Comparison of ENCODE assay signal across 15 cellular contexts in genomic region chr10:44261710-44262455, GRCh38.
A peak's percentile ranks its signal among the peaks of the same experiment; 100 is the strongest.
DNase-seq lines count a peak whose midpoint lies in the region; ATAC-seq, FAIRE-seq and TF ChIP-seq lines count a peak whose summit lies in the region.
"Had no signal": no experiment of that assay in that cellular context is flagged by ENCODE, and none has a peak within 500 bp of the region (broad histone marks: within the 10 kb centered on the region; RNA-seq: fewer than 3 reads in every experiment).

No MANE protein-coding gene starts in this region.

- no peak for FAIRE-seq in urothelium cell line (lab: Jason Lieb, UNC)

- no peak overlapping the region for H2AFZ ChIP-seq in OCI-LY3 (ENCODE audit: low read depth, low read length)
- H2AFZ ChIP-seq: PC-9 had no signal

- peak; percentile 49 for ATAC-seq in GM18868 (IDR thresholded peaks at IDR 0.05; ENCODE audit: unreplicated experiment)
- ATAC-seq: HCT116 had no signal

- TF ChIP-seq CTCF in AG10803 (conservative IDR thresholded peaks at IDR 0.05; ENCODE audit: low read length) (no peak), OCI-LY3 (IDR thresholded peaks at IDR 0.05; ENCODE audit: low read depth, low read length) (no peak)

- H3K4me3 ChIP-seq in AG10803 (ENCODE audit: low read length) (no peak overlapping the region), OCI-LY3 (ENCODE audit: low read length) (no peak overlapping the region)
- H3K4me3 ChIP-seq: PC-9 had no signal

- no peaks in the 10 kb centered on the region for H3K79me2 ChIP-seq in OCI-LY3 (ENCODE audit: low read length)

- H3K4me1 ChIP-seq in OCI-LY3 (ENCODE audit: low read length): peaks cover 71% of the 10 kb centered on the region

- peak; percentile 79 for DNase-seq in AG10803 (ENCODE audit: low read depth)
- DNase-seq in kidney tubule cell (ENCODE audit: low spot score): peak; percentile 51
- no peak for DNase-seq in urothelium cell line (ENCODE audit: low spot score)
- no peak for DNase-seq in pons (ENCODE audit: low spot score)
- DNase-seq in GF-D8 (lab: John Stamatoyannopoulos, UW): no peak
- no peak for DNase-seq in KG1 (lab: John Stamatoyannopoulos, UW)
- DNase-seq: activated naive CD4-positive, alpha-beta T cell; naive thymus-derived CD4-positive, alpha-beta T cell; NCI-H187; PC-9; substantia nigra had no signal

- H3K4me2 ChIP-seq in OCI-LY3 (ENCODE audit: low read length): no peak overlapping the region
- H3K4me2 ChIP-seq: PC-9 had no signal

- H3K36me3 ChIP-seq in OCI-LY3 (replicated peaks; ENCODE audit: low read depth, low read length): no peaks in the 10 kb centered on the region

- H3K27ac ChIP-seq in OCI-LY3 (ENCODE audit: low read length): peak overlapping the region; percentile 8; the same call in 1 of the 2 replicates
- H3K27ac ChIP-seq: PC-9, VCaP had no signal

- no peak overlapping the region for H3K9ac ChIP-seq in OCI-LY3 (ENCODE audit: low read length)

- no peaks in the 10 kb centered on the region for H4K20me1 ChIP-seq in OCI-LY3 (ENCODE audit: insufficient read depth, low read length)

- no peaks in the 10 kb centered on the region for H3K27me3 ChIP-seq in OCI-LY3 (ENCODE audit: low read depth, low read length)

- H3K9me3 ChIP-seq in OCI-LY3 (ENCODE audit: insufficient read depth, low read length): no peaks in the 10 kb centered on the region

Comparison
In these comparisons a context has a peak if more than half of its experiments do, and no peak if none do; other contexts are left out.
1. DNase-seq: peak in AG10803 (single experiment) and kidney tubule cell (single experiment); none in urothelium cell line (single experiment), pons (single experiment), GF-D8 (single experiment) and KG1 (single experiment).